9 cellular contexts compared by ENCODE assay signal in genomic region chr1:172934417-172934762, GRCh38.
DNase-seq lines count a peak whose midpoint lies in the region; ATAC-seq and TF ChIP-seq lines count a peak whose summit lies in the region.
"Had no signal": no experiment of that assay in that cellular context is flagged by ENCODE, and none has a peak within 500 bp of the region (broad histone marks: within the 10 kb centered on the region; RNA-seq: fewer than 3 reads in every experiment).

No MANE protein-coding gene starts in this region.

- H3K9me3 ChIP-seq in heart left ventricle, result no peaks in the 10 kb centered on the region
- no peaks in the 10 kb centered on the region for H3K9me3 ChIP-seq in body of pancreas
- no peaks in the 10 kb centered on the region for H3K9me3 ChIP-seq in mucosa of rectum (ENCODE audit: control insufficient read depth in 2 of 2, low read length in 2 of 2)
- H3K9me3 ChIP-seq in transverse colon, result no peaks in the 10 kb centered on the region

- TF ChIP-seq POLR2A in heart left ventricle (IDR thresholded peaks at IDR 0.05), result no peak
- TF ChIP-seq POLR2A in body of pancreas (IDR thresholded peaks at IDR 0.05), result no peak
- TF ChIP-seq POLR2A in transverse colon (IDR thresholded peaks at IDR 0.05), result no peak

- peaks cover 0 to 38% (median 6%) of the 10 kb centered on the region in 12 donors for H3K4me1 ChIP-seq in heart left ventricle
- H3K4me1 ChIP-seq in body of pancreas, result no peaks in the 10 kb centered on the region
- H3K4me1 ChIP-seq in mucosa of rectum (ENCODE audit: control insufficient read depth in 2 of 2, insufficient read depth in 2 of 2, low read length in 2 of 2), result no peaks in the 10 kb centered on the region
- peaks cover 0 to 5% (median 0%) of the 10 kb centered on the region in 4 donors for H3K4me1 ChIP-seq in transverse colon
- H3K4me1 ChIP-seq: neural progenitor cell had no signal

- DNase-seq in heart left ventricle, result no peak
- no peak for DNase-seq in cardiac septum (ENCODE audit: low spot score)
- no peak for DNase-seq in body of pancreas
- DNase-seq in transverse colon, result no peak
- DNase-seq in amygdala (lab: John Stamatoyannopoulos, UW), result no peak
- DNase-seq in kidney tubule cell (ENCODE audit: low spot score), result no peak

- no peak overlapping the region for H3K4me3 ChIP-seq in heart left ventricle
- no peak overlapping the region for H3K4me3 ChIP-seq in body of pancreas
- no peak overlapping the region for H3K4me3 ChIP-seq in mucosa of rectum (ENCODE audit: low read length in 2 of 2)
- no peak overlapping the region for H3K4me3 ChIP-seq in transverse colon
- H3K4me3 ChIP-seq: neural progenitor cell had no signal

- H3K27ac ChIP-seq in heart left ventricle (peak overlapping the region in 11 of 12 donors; percentile 39 to 73 (median 63)), body of pancreas (peak overlapping the region; percentile 0 to 68 (median 33)), mucosa of rectum (ENCODE audit: low read depth in 2 of 2, low read length in 2 of 2) (peak overlapping the region; percentile 29 to 53), transverse colon (peak overlapping the region; percentile 13 to 72 (median 65))
- H3K27ac ChIP-seq: neural progenitor cell had no signal

- intact Hi-C loops in heart left ventricle (cut with DNase I) (loop anchor here in 1 of 10 donors (5.0 kb wide), 1 partner anchor 118 kb away; the partner anchor contains the start of gene TNFSF18), cardiac septum (cut with DNase I) (loop anchor here (5.0 to 10.0 kb wide), 2 partner anchors 37 to 190 kb away; no protein-coding TSS in a partner anchor), body of pancreas (cut with DNase I) (no loop called here), transverse colon (cut with DNase I; ENCODE audit: low total_unique reads) (no loop called here)

- H3K9ac ChIP-seq in mucosa of rectum (ENCODE audit: low read depth in 1 of 2, low read length in 2 of 2), result no peak overlapping the region
- H3K9ac ChIP-seq: neural progenitor cell had no signal

- 66 to 76% (median 71%) methylated on average over 4 of the region's 4 CpGs for WGBS in heart left ventricle, 4 donors
- 84 to 89% methylated on average over 4 of the region's 4 CpGs for WGBS in body of pancreas, 2 donors
- 73 to 76% methylated on average over 4 of the region's 4 CpGs for WGBS in transverse colon (ENCODE audit: low coverage in 1 of 2), 2 donors

- TF ChIP-seq CTCF in heart left ventricle (IDR thresholded peaks at IDR 0.05), result no peak
- no peak for TF ChIP-seq CTCF in body of pancreas (IDR thresholded peaks at IDR 0.05)
- TF ChIP-seq CTCF in transverse colon (IDR thresholded peaks at IDR 0.05), result no peak

- ATAC-seq in heart left ventricle, result no peak
- ATAC-seq in body of pancreas, result no peak
- ATAC-seq in HG02623 (IDR thresholded peaks at IDR 0.05; ENCODE audit: unreplicated experiment), result no peak

- TF ChIP-seq EP300 in transverse colon (IDR thresholded peaks at IDR 0.05; ENCODE audit: low read depth), result no peak

- H3K27me3 ChIP-seq in heart left ventricle (no peaks in the 10 kb centered on the region), body of pancreas (no peaks in the 10 kb centered on the region), mucosa of rectum (ENCODE audit: control insufficient read depth in 2 of 2, insufficient read depth in 2 of 2, low read length in 2 of 2) (no peaks in the 10 kb centered on the region), transverse colon (no peaks in the 10 kb centered on the region)
- H3K27me3 ChIP-seq: neural progenitor cell had no signal

- in situ Hi-C loops in transverse colon (cut with MboI; ENCODE audit: low pct_ligation_motif_present in 1 of 4, low pct_unique_long_range_greater_than_20kb in 1 of 4, low sequenced_read_pairs in 3 of 4), result no loop called here

- H3K36me3 ChIP-seq in heart left ventricle (no peaks in the 10 kb centered on the region), body of pancreas (replicated peaks in 1 of 2; ENCODE audit: insufficient read depth in 1 of 2, low read depth in 2 of 2) (no peaks in the 10 kb centered on the region), mucosa of rectum (ENCODE audit: control insufficient read depth in 2 of 2, insufficient read depth in 2 of 2, low read length in 2 of 2) (no peaks in the 10 kb centered on the region), transverse colon (no peaks in the 10 kb centered on the region)
- H3K36me3 ChIP-seq: neural progenitor cell had no signal
